24 cellular contexts compared by ENCODE assay signal in genomic region chr2:241389697-241390096, GRCh38.
"Had no signal": no experiment of that assay in that cellular context is flagged by ENCODE, and none has a peak within 500 bp of the region (broad histone marks: within the 10 kb centered on the region; RNA-seq: fewer than 3 reads in every experiment).

No MANE protein-coding gene starts in this region.

- H3K4me2 ChIP-seq: smooth muscle cell had no signal

- H3K36me3 Mint-ChIP-seq: natural killer cell had no signal

- H3K4me1 ChIP-seq: testis had no signal

- H3K4me3 ChIP-seq: sigmoid colon, smooth muscle cell, testis, vagina had no signal

- H3K27me3 ChIP-seq: sigmoid colon, testis, vagina had no signal

- DNase-seq: activated CD4-positive, alpha-beta T cell treated with anti-CD3 and anti-CD28 coated beads, Interleukin-2, amount 10 ng/mL, durations not matched to agents 7 days and 5 days; activated CD4-positive, CD25-positive, alpha-beta regulatory T cell treated with anti-CD3 and anti-CD28 coated beads, Interleukin-2, amount 50 U/mL, for 72 hours; activated CD8-positive, alpha-beta memory T cell treated with anti-CD3 and anti-CD28 coated beads, Interleukin-2, amount 10 ng/mL, durations not matched to agents 7 days and 5 days; activated CD8-positive, alpha-beta T cell treated with anti-CD3 and anti-CD28 coated beads for 36 hours; activated T-cell treated with anti-CD3 and anti-CD28 coated beads for 4 hours; amniotic stem cell; erythroblast; hypothalamus; left ventricle myocardium superior; midbrain; natural killer cell; retina; sigmoid colon; stimulated activated CD4-positive, alpha-beta T cell treated with anti-CD3 and anti-CD28 coated beads, Interleukin-15, amount 100 ng/mL, for 24 hours; stimulated activated naive CD4-positive, alpha-beta T cell; testis; trophoblast cell had no signal

- H3K36me3 ChIP-seq: sigmoid colon, vagina had no signal

- H3K27ac Mint-ChIP-seq: activated CD4-positive, alpha-beta T cell treated with anti-CD3 and anti-CD28 coated beads, Interleukin-2, amount 10 ng/mL, durations not matched to agents 7 days and 5 days; activated CD8-positive, alpha-beta memory T cell treated with anti-CD3 and anti-CD28 coated beads, Interleukin-2, amount 10 ng/mL, durations not matched to agents 7 days and 5 days; activated CD8-positive, alpha-beta T cell treated with anti-CD3 and anti-CD28 coated beads for 36 hours; activated naive CD8-positive, alpha-beta T cell; activated T-helper 1 cell treated with anti-CD3 and anti-CD28 coated beads, Interleukin-12 subunit alpha, Interleukin-12 subunit beta, Interleukin-2, Interleukin-4 antibody, amounts not matched to agents 30 ng/mL and 10 ng/mL and 1 ng/mL, durations not matched to agents 14 hours and 24 hours and 36 hours; natural killer cell; progenitor cell of endocrine pancreas; T-helper 2 cell treated with Interferon-gamma antibody and Interleukin-4, amounts not matched to agents 5 μg/mL and 100 μg/mL, for 36 hours had no signal

- H3K9me3 Mint-ChIP-seq: activated CD4-positive, alpha-beta T cell treated with anti-CD3 and anti-CD28 coated beads, Interleukin-2, amount 10 ng/mL, durations not matched to agents 7 days and 5 days; activated T-helper 1 cell treated with anti-CD3 and anti-CD28 coated beads, Interleukin-12 subunit alpha, Interleukin-12 subunit beta, Interleukin-2, Interleukin-4 antibody, amounts not matched to agents 30 ng/mL and 10 ng/mL and 1 ng/mL, durations not matched to agents 14 hours and 24 hours and 36 hours; natural killer cell; T-helper 2 cell treated with Interferon-gamma antibody and Interleukin-4, amounts not matched to agents 5 μg/mL and 100 μg/mL, for 36 hours had no signal

- H3K9me3 ChIP-seq: sigmoid colon, testis, vagina had no signal

- H3K4me3 Mint-ChIP-seq: activated CD4-positive, alpha-beta T cell treated with anti-CD3 and anti-CD28 coated beads, Interleukin-2, amount 10 ng/mL, durations not matched to agents 7 days and 5 days; activated CD8-positive, alpha-beta memory T cell treated with anti-CD3 and anti-CD28 coated beads, Interleukin-2, amount 10 ng/mL, durations not matched to agents 7 days and 5 days; activated CD8-positive, alpha-beta T cell treated with anti-CD3 and anti-CD28 coated beads for 36 hours; activated naive CD8-positive, alpha-beta T cell; activated T-helper 1 cell treated with anti-CD3 and anti-CD28 coated beads, Interleukin-12 subunit alpha, Interleukin-12 subunit beta, Interleukin-2, Interleukin-4 antibody, amounts not matched to agents 30 ng/mL and 10 ng/mL and 1 ng/mL, durations not matched to agents 14 hours and 24 hours and 36 hours; natural killer cell; T-helper 2 cell treated with Interferon-gamma antibody and Interleukin-4, amounts not matched to agents 5 μg/mL and 100 μg/mL, for 36 hours had no signal

- H3K27ac ChIP-seq: sigmoid colon, testis, vagina, VCaP had no signal

- ATAC-seq: activated CD8-positive, alpha-beta memory T cell treated with anti-CD3 and anti-CD28 coated beads, Interleukin-2, amount 10 ng/mL, durations not matched to agents 7 days and 5 days; activated CD8-positive, alpha-beta T cell treated with anti-CD3 and anti-CD28 coated beads for 36 hours; left ventricle myocardium superior; natural killer cell had no signal
